In the genomic region with DNA sequence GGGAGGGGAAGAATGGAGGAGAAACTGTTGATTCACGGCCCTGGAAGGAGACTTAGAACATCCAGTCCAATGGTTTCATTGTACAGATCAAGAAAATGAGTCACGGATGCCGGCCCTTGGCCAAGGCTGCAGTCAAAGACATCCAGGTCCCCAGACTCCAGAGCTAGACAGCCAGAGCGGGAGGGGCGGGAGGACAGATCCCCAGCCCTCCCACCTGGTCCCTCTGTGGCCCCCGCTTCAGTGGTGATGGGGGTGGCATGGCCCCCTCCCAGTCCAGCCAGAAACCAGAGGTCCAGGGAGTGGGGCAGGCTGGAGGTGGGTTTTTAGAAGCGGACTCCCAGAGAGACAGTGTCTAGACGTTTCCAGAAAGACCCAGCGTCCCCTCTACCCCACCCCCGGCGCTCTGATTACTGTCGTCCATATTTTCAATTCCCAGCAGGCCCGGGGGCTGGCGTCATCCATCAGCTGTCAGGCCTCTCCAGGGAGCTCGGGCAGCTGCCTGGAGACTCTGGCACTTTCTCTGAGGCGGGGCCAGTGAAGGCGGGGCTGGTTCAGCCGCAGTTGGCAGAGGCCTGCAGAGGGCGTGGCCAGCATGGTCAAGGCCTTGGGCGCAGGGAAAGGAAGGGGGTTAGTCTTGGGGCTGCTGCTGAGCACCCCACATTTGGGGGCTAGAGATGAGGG, we compare ENCODE assay signal across 8 cellular contexts. TPM values are rescaled to one million over a fixed set of nuclear protein-coding genes. Genes with fewer than 3 reads are reported as not detected.
DNase-seq lines count a peak whose midpoint lies in the region; ATAC-seq, FAIRE-seq and TF ChIP-seq lines count a peak whose summit lies in the region.

No MANE protein-coding gene starts in this region.

- H3K36me3 ChIP-seq in H1 (ENCODE audit: control insufficient read depth in 2 of 4, insufficient read depth in 4 of 4, low read length in 3 of 4), result no peaks in the 10 kb centered on the region
- no peaks in the 10 kb centered on the region for H3K36me3 ChIP-seq in thoracic aorta

- TF ChIP-seq POLR2A in H1 (IDR thresholded peaks at IDR 0.05; ENCODE audit: control extremely low read depth in 1 of 2, low read depth in 2 of 2, low read length in 2 of 2), result no peak

- H3K36me3 Mint-ChIP-seq in T-helper 2 cell treated with Interferon-gamma antibody and Interleukin-4, amounts not matched to agents 5 μg/mL and 100 μg/mL, for 36 hours (ENCODE audit: low read depth), result no peaks in the 10 kb centered on the region

- no peaks in the 10 kb centered on the region for H3K79me1 ChIP-seq in H1 (ENCODE audit: low read depth, low read length)

- H3K4me3 Mint-ChIP-seq in T-helper 2 cell treated with Interferon-gamma antibody and Interleukin-4, amounts not matched to agents 5 μg/mL and 100 μg/mL, for 36 hours, result no peak overlapping the region

- peaks cover 6% of the 10 kb centered on the region for H3K4me1 Mint-ChIP-seq in T-helper 2 cell treated with Interferon-gamma antibody and Interleukin-4, amounts not matched to agents 5 μg/mL and 100 μg/mL, for 36 hours (ENCODE audit: low read depth)

- H3K27ac ChIP-seq in H1 (ENCODE audit: low read depth, low read length) (no peak overlapping the region), thoracic aorta (peak overlapping the region; percentile 95 to 98)

- H3K27me3 ChIP-seq in H1 (replicated peaks in 1 of 4; ENCODE audit: control insufficient read depth in 3 of 4, extremely low read depth in 1 of 4, insufficient read depth in 3 of 4, low read length in 3 of 4) (no peaks in the 10 kb centered on the region), thoracic aorta (replicated peaks; ENCODE audit: insufficient read depth) (no peaks in the 10 kb centered on the region)

- TF ChIP-seq EP300 in H1 (IDR thresholded peaks at IDR 0.05; ENCODE audit: borderline replicate concordance in 1 of 2, low read depth in 2 of 2, low read length in 2 of 2), result no peak

- H3K4ac ChIP-seq in H1 (replicated peaks; ENCODE audit: insufficient read length, low read depth, low read length), result peak overlapping the region; percentile 80

- in situ Hi-C loops in GM13976 (cut with MboI; ENCODE audit: low sequenced_read_pairs, unreplicated experiment), result no loop called here

- H3K56ac ChIP-seq in H1 (replicated peaks; ENCODE audit: insufficient read length, low read depth, low read length), result peak overlapping the region; percentile 12

- H2BK5ac ChIP-seq in H1 (ENCODE audit: low read depth, low read length), result peak overlapping the region; percentile 71; the same call in 1 of the 2 replicates

- peak overlapping the region in 1 of 2 experiments; percentile 6; a peak in 2 of 4 replicates for H3K4me2 ChIP-seq in H1 (ENCODE audit: insufficient read depth in 1 of 2, low read depth in 2 of 2, low read length in 2 of 2)

- CTCF ChIA-PET in H1 (lab: Charles Lee; ENCODE audit: partially characterized antibody), result interaction anchor here (0.7 to 19.4 kb wide), 4 partner anchors 12 to 31 kb away, joined by 3 to 426 read pairs (median 6); a partner anchor contains a TSS

- H3K4me3 ChIP-seq in H1 (ENCODE audit: extremely low read depth in 1 of 4, insufficient read depth in 2 of 4, low read depth in 3 of 4, low read length in 4 of 4) (0 out of 8 replicates have a peak overlapping the region, but pooled peaks of 1 of the 4 experiments have one; percentile 12), thoracic aorta (peak overlapping the region; percentile 67)

- peaks cover 2% of the 10 kb centered on the region for H3K27me3 Mint-ChIP-seq in T-helper 2 cell treated with Interferon-gamma antibody and Interleukin-4, amounts not matched to agents 5 μg/mL and 100 μg/mL, for 36 hours (ENCODE audit: low read depth)

- H2BK12ac ChIP-seq in H1 (ENCODE audit: low read depth, low read length), result peak overlapping the region; percentile 27; the same call in 1 of the 2 replicates

- H3K27ac Mint-ChIP-seq in T-helper 2 cell treated with Interferon-gamma antibody and Interleukin-4, amounts not matched to agents 5 μg/mL and 100 μg/mL, for 36 hours, result no peak overlapping the region

- ATAC-seq in thoracic aorta (ENCODE audit: insufficient number of reproducible peaks, low FRiP score, low read depth), result peak; percentile 61

- peak; percentile 67 for DNase-seq in D721Med (ENCODE audit: insufficient read length, low spot score)
- peak; percentile 99 for DNase-seq in LHCN-M2 (ENCODE audit: low read depth)
- peak in 1 of 2 experiments; percentile 87 for DNase-seq in H1 (ENCODE audit: low read depth in 1 of 2, low spot score in 2 of 2)
- DNase-seq in lung microvascular endothelial cell (ENCODE audit: low read depth in 2 of 2), result peak; percentile 66 to 95
- peak; percentile 95 for DNase-seq in thoracic aorta (ENCODE audit: low spot score)
- no peak for DNase-seq in T-helper 2 cell treated with Interferon-gamma antibody and Interleukin-4, amounts not matched to agents 5 μg/mL and 100 μg/mL, for 36 hours (ENCODE audit: low spot score)
- no peak for DNase-seq in GM13976 (ENCODE audit: low spot score)

- no peaks in the 10 kb centered on the region; the same call in 1 of the 2 replicates for H3K23me2 ChIP-seq in H1 (ENCODE audit: low read depth, low read length)

- peak overlapping the region; percentile 62 for H4K8ac ChIP-seq in H1 (ENCODE audit: extremely low read depth, insufficient read depth, low read length)

- H2BK120ac ChIP-seq in H1 (replicated peaks; ENCODE audit: low read depth, low read length), result no peak overlapping the region

- H3K9me3 ChIP-seq in H1 (ENCODE audit: insufficient read depth in 2 of 2, low read depth in 1 of 2, low read length in 1 of 2) (no peaks in the 10 kb centered on the region), thoracic aorta (no peaks in the 10 kb centered on the region)

- 46% methylated on average over 18 of the region's 20 CpGs; no CpG with 5 or more reads in 1 of the 2 experiments for WGBS in H1 (ENCODE audit: extremely low coverage in 1 of 2, insufficient coverage in 1 of 2, insufficient read length in 1 of 2, insufficient replicate concordance in 2 of 2, low coverage in 1 of 2, low lambda C conversion rate in 2 of 2, missing lambda C conversion rate in 1 of 2), 2 experiments

- POLR2A ChIA-PET in H1 (lab: Charles Lee; ENCODE audit: partially characterized antibody), result interaction anchor here (0.7 to 1.7 kb wide), 7 partner anchors 9 to 26 kb away, joined by 3 to 4 read pairs (median 3); no protein-coding TSS in a partner anchor

- TF ChIP-seq CTCF in D721Med (IDR thresholded peaks at IDR 0.05; ENCODE audit: insufficient read depth, missing control alignments), result no peak
- TF ChIP-seq CTCF in H1 (IDR thresholded peaks at IDR 0.05; ENCODE audit: control extremely low read depth in 1 of 3, insufficient read depth in 1 of 3, low read depth in 1 of 3, low read length in 3 of 3), result no peak
- TF ChIP-seq CTCF in thoracic aorta (IDR thresholded peaks at IDR 0.05), result no peak
- no peak for TF ChIP-seq CTCF in GM13976 (IDR thresholded peaks at IDR 0.05; ENCODE audit: borderline replicate concordance, control extremely low read depth, extremely low read depth, insufficient read depth, missing control alignments)

- H3K23ac ChIP-seq in H1 (ENCODE audit: insufficient read length), result no peak overlapping the region

- FAIRE-seq in D721Med (lab: Jason Lieb, UNC), result no peak
- FAIRE-seq in H1 (lab: Jason Lieb, UNC), result no peak

- peak overlapping the region; percentile 75 for H4K91ac ChIP-seq in H1 (replicated peaks; ENCODE audit: insufficient read length, low read length)

- no peak for TF ChIP-seq RAD21 in H1 (IDR thresholded peaks at IDR 0.05 in 1 of 2, conservative IDR thresholded peaks at IDR 0.05 in 1 of 2; ENCODE audit: low read depth in 2 of 2, low read length in 2 of 2)

- no peak overlapping the region for H3K9ac ChIP-seq in H1 (replicated peaks in 1 of 4; ENCODE audit: extremely low read depth in 1 of 4, low read depth in 3 of 4, low read length in 3 of 4)

- no peak overlapping the region for H3K14ac ChIP-seq in H1 (ENCODE audit: insufficient read length)

- H3K9me3 Mint-ChIP-seq in T-helper 2 cell treated with Interferon-gamma antibody and Interleukin-4, amounts not matched to agents 5 μg/mL and 100 μg/mL, for 36 hours, result no peaks in the 10 kb centered on the region

- H2AFZ ChIP-seq in H1 (ENCODE audit: low read length), result no peak overlapping the region

- peak overlapping the region; percentile 72; the same call in 1 of the 2 replicates for H2BK20ac ChIP-seq in H1 (ENCODE audit: low read length)

- no peak overlapping the region for H4K5ac ChIP-seq in H1 (ENCODE audit: insufficient read length, low read depth, low read length)

- peak overlapping the region; percentile 100; the same call in 1 of the 2 replicates for H2BK15ac ChIP-seq in H1 (ENCODE audit: low read length)

- H3K79me2 ChIP-seq in H1 (ENCODE audit: control insufficient read depth in 1 of 2, insufficient read depth in 2 of 2, low read length in 2 of 2), result no peaks in the 10 kb centered on the region

- H4K20me1 ChIP-seq in H1 (replicated peaks in 1 of 2; ENCODE audit: control insufficient read depth in 1 of 2, insufficient read depth in 2 of 2, low read length in 2 of 2), result no peaks in the 10 kb centered on the region

- H3K4me1 ChIP-seq in H1 (replicated peaks in 1 of 4; ENCODE audit: control insufficient read depth in 3 of 4, insufficient read depth in 4 of 4, low read length in 3 of 4), result peaks cover 0 to 18% (median 10%) of the 10 kb centered on the region in 4 experiments; a peak in 6 of 7 replicates
- H3K4me1 ChIP-seq in thoracic aorta (ENCODE audit: control insufficient read depth in 1 of 2, low read depth in 2 of 2), result peaks cover 46 to 65% of the 10 kb centered on the region in 2 donors

- H2AK5ac ChIP-seq in H1 (ENCODE audit: low read depth, low read length), result 0 out of 2 replicates have a peak overlapping the region, but pooled peaks have one; percentile 59

- peak overlapping the region; percentile 5; the same call in 1 of the 2 replicates for H3K18ac ChIP-seq in H1 (ENCODE audit: extremely low read depth, low read length)

TF ChIP-seq in PFSK-1, 5 proteins besides CTCF, POLR2A, EP300 and RAD21 (continues in another document):
- TF ChIP-seq POLR2AphosphoS5 (IDR thresholded peaks at IDR 0.05; ENCODE audit: low read depth, low read length), result no peak

TF ChIP-seq in H1, 55 proteins besides CTCF, POLR2A, EP300 and RAD21 (continues in another document):
- no peak for TF ChIP-seq CBX8 (IDR thresholded peaks at IDR 0.05; ENCODE audit: borderline replicate concordance, low read depth, low read length)
- peak; percentile 74 for TF ChIP-seq CREB1 (IDR thresholded peaks at IDR 0.05)

RNA-seq across cellular contexts. Expression of a gene that starts 8.0 kb away (rescaled TPM):
- total RNA-seq in LHCN-M2 (2014; rRNA removed) (189 and 208 TPM in 2 replicates), lung microvascular endothelial cell (78.5 and 125 TPM in 2 replicates), thoracic aorta (1,000 to 10,000 TPM; 1,835 to 2,623 TPM)
- 1,772 TPM for polyA plus RNA-seq in LHCN-M2 (2012)
- 2,108 TPM for polyA plus RNA-seq in PFSK-1 (2012; ENCODE audit: insufficient read length, low read depth)
- total RNA-seq in H1 (2021; fragmentation: NEBNext Ultra II Directional; extraction: Animal tissue kit (Norgen Biotek cat#: 25700)), result 165 and 194 TPM in 2 replicates
- polyA plus RNA-seq in H1 (2011; rRNA removed), result 254 and 440 TPM in 2 replicates
- 140 TPM for polyA plus RNA-seq in H1 (2011; cell fraction: cytosol; rRNA removed)
- polyA plus RNA-seq in H1 (2011; cell fraction: nucleus; rRNA removed), result 158 TPM
- 103 to 239 TPM (median 205 TPM) in 4 replicates for polyA plus RNA-seq in H1 (2012, experiment 1 of 2)
- polyA plus RNA-seq in H1 (2012, experiment 2 of 2), result 130 TPM
- polyA plus RNA-seq in H1 (2013, experiment 1 of 2), result 200 TPM
- 202 TPM for polyA plus RNA-seq in H1 (2013, experiment 2 of 2)
- polyA minus RNA-seq in H1 (2011; rRNA and poly(A)+ RNA removed), result 12.2 and 16.7 TPM in 2 replicates
- polyA minus RNA-seq in H1 (2011; cell fraction: cytosol; rRNA and poly(A)+ RNA removed), result 52.6 TPM
- 46.7 TPM for polyA minus RNA-seq in H1 (2011; cell fraction: nucleus; rRNA and poly(A)+ RNA removed)

Comparison
In these comparisons a context has a peak if more than half of its experiments do, and no peak if none do; other contexts are left out.
1. DNase-seq: peak in D721Med (single experiment), LHCN-M2 (single experiment), lung microvascular endothelial cell (2 of 2) and thoracic aorta (single experiment); none in T-helper 2 cell treated with Interferon-gamma antibody and Interleukin-4, amounts not matched to agents 5 μg/mL and 100 μg/mL, for 36 hours (single experiment) and GM13976 (single experiment).